In genomic region chr9:94870465-94870792, GRCh38 we compare ENCODE assay signal across 16 cellular contexts.
DNase-seq lines count a peak whose midpoint lies in the region; ATAC-seq and TF ChIP-seq lines count a peak whose summit lies in the region.
"Had no signal": no experiment of that assay in that cellular context is flagged by ENCODE, and none has a peak within 500 bp of the region (broad histone marks: within the 10 kb centered on the region; RNA-seq: fewer than 3 reads in every experiment).

No MANE protein-coding gene starts in this region.

- H3K27me3 ChIP-seq in CD4-positive, alpha-beta memory T cell (ENCODE audit: insufficient read depth, low read length): no peaks in the 10 kb centered on the region
- H3K27me3 ChIP-seq in IMR-90 (ENCODE audit: control insufficient read depth, insufficient read depth, low read length) (no peaks in the 10 kb centered on the region), esophagus muscularis mucosa (no peaks in the 10 kb centered on the region), psoas muscle (ENCODE audit: insufficient read depth in 3 of 3, low read length in 2 of 3) (no peaks in the 10 kb centered on the region)
- H3K27me3 ChIP-seq: SJSA1 had no signal

- no peaks in the 10 kb centered on the region for H3K9me3 ChIP-seq in CD4-positive, alpha-beta memory T cell (ENCODE audit: control insufficient read depth in 1 of 2, low read length in 2 of 2)
- H3K9me3 ChIP-seq in IMR-90 (ENCODE audit: control insufficient read depth, insufficient read depth, low read length) (no peaks in the 10 kb centered on the region), esophagus muscularis mucosa (no peaks in the 10 kb centered on the region), psoas muscle (no peaks in the 10 kb centered on the region)
- H3K9me3 ChIP-seq: SJSA1 had no signal

- POLR2A ChIA-PET in CD4-positive, alpha-beta memory T cell (lab: Charles Lee; ENCODE audit: partially characterized antibody): interaction anchor here (2.3 to 4.1 kb wide), 2 partner anchors 10 to 13 kb away, joined by 5 to 46 read pairs; no protein-coding TSS in a partner anchor
- POLR2A ChIA-PET in IMR-90 (lab: Charles Lee; ENCODE audit: unreplicated experiment): no interaction called here

- H3K27ac Mint-ChIP-seq in CD4-positive, alpha-beta memory T cell: peak overlapping the region; percentile 80 to 99 (median 98)

- TF ChIP-seq RAD21 in IMR-90 (IDR thresholded peaks at IDR 0.05; ENCODE audit: low read length): no peak

- ATAC-seq in IMR-90 (ENCODE audit: low read depth): no peak
- ATAC-seq in psoas muscle: peak in 3 of 4 donors; percentile 28 to 56 (median 28)
- no peak for ATAC-seq in HG03095 (IDR thresholded peaks at IDR 0.05; ENCODE audit: unreplicated experiment)
- ATAC-seq: left lobe of liver had no signal

- no peak overlapping the region for H2AK9ac ChIP-seq in IMR-90 (replicated peaks; ENCODE audit: low read depth, low read length, poor library complexity)

- H3K9me1 ChIP-seq in IMR-90 (ENCODE audit: insufficient read depth, low read length): peaks cover 6% of the 10 kb centered on the region

- H3K9ac ChIP-seq in IMR-90 (ENCODE audit: low read depth, low read length): no peak overlapping the region
- H3K9ac ChIP-seq: KMS-11 had no signal

- peak overlapping the region; percentile 91 for H2AK5ac ChIP-seq in IMR-90 (ENCODE audit: low read depth, low read length)

- intact Hi-C loops in CD4-positive, alpha-beta memory T cell (cut with micrococcal nuclease): no loop called here
- intact Hi-C loops in IMR-90 (cut with micrococcal nuclease) (no loop called here), esophagus muscularis mucosa (cut with DNase I) (no loop called here), psoas muscle (cut with DNase I) (loop anchor here in 1 of 2 donors (5.0 kb wide), 3 partner anchors 42 to 88 kb away; no protein-coding TSS in a partner anchor)

- no TSS peak for BruUV-seq in IMR-90 (replicated peaks; lab: Mats Ljungman, UMichigan)

- TF ChIP-seq EP300 in esophagus muscularis mucosa (IDR thresholded peaks at IDR 0.05): no peak

- H3K36me3 ChIP-seq in CD4-positive, alpha-beta memory T cell (ENCODE audit: insufficient read depth, low read length): no peaks in the 10 kb centered on the region
- H3K36me3 ChIP-seq in IMR-90 (ENCODE audit: control insufficient read depth, insufficient read depth, low read length) (no peaks in the 10 kb centered on the region), esophagus muscularis mucosa (no peaks in the 10 kb centered on the region), psoas muscle (ENCODE audit: insufficient read depth in 1 of 2, low read depth in 1 of 2) (no peaks in the 10 kb centered on the region)
- H3K36me3 ChIP-seq: SJSA1, WERI-Rb-1 had no signal

- no peak overlapping the region for H3K27ac ChIP-seq in CD4-positive, alpha-beta memory T cell (ENCODE audit: low read depth, low read length)
- no peak overlapping the region for H3K27ac ChIP-seq in IMR-90 (ENCODE audit: insufficient read depth, low read length)
- peak overlapping the region in 3 of 4 donors; percentile 12 to 35 (median 19) for H3K27ac ChIP-seq in esophagus muscularis mucosa (replicated peaks in 1 of 4)
- H3K27ac ChIP-seq in psoas muscle: peak overlapping the region; percentile 93
- H3K27ac ChIP-seq: KMS-11, SJSA1, WERI-Rb-1 had no signal

- H3K4me2 ChIP-seq in IMR-90 (ENCODE audit: low read depth, low read length): no peak overlapping the region

- H3K36me3 Mint-ChIP-seq in CD4-positive, alpha-beta memory T cell: peaks cover 1 to 3% of the 10 kb centered on the region in 2 donors

- no peak overlapping the region for H2BK5ac ChIP-seq in IMR-90 (ENCODE audit: low read depth, low read length, poor library complexity, severe bottlenecking)

- TF ChIP-seq POLR2A in IMR-90 (IDR thresholded peaks at IDR 0.05; ENCODE audit: low read depth, low read length): no peak
- no peak for TF ChIP-seq POLR2A in esophagus muscularis mucosa (IDR thresholded peaks at IDR 0.05; ENCODE audit: low read depth)

- CTCF ChIA-PET in CD4-positive, alpha-beta memory T cell (lab: Charles Lee; ENCODE audit: partially characterized antibody): no interaction called here
- CTCF ChIA-PET in IMR-90 (lab: Yijun Ruan, JAX): interaction anchor here (0.7 to 0.8 kb wide), 2 partner anchors 15 to 19 kb away, joined by 4 to 5 read pairs; no protein-coding TSS in a partner anchor

- H4K20me1 ChIP-seq in IMR-90 (ENCODE audit: insufficient read depth, low read length): no peaks in the 10 kb centered on the region

- H2BK15ac ChIP-seq in IMR-90 (ENCODE audit: low read depth, low read length): peak overlapping the region; percentile 83; the same call in 2 of the 3 replicates

- peak overlapping the region; percentile 37; the same call in 1 of the 2 replicates for H2BK120ac ChIP-seq in IMR-90 (ENCODE audit: low read depth, low read length)

- H3K56ac ChIP-seq in IMR-90 (ENCODE audit: extremely low read depth, insufficient read depth, low read length): no peak overlapping the region

- H2AFZ ChIP-seq in IMR-90 (replicated peaks; ENCODE audit: low read length, poor library complexity): no peak overlapping the region

- dilution Hi-C loops in IMR-90 (cut with HindIII; ENCODE audit: low sequenced_read_pairs, unreplicated experiment): no loop called here

- H2BK20ac ChIP-seq in IMR-90 (ENCODE audit: low read depth, low read length): peak overlapping the region; percentile 86

- H3K9me3 Mint-ChIP-seq in CD4-positive, alpha-beta memory T cell: no peaks in the 10 kb centered on the region

- peak overlapping the region; percentile 67 for H3K4ac ChIP-seq in IMR-90 (ENCODE audit: low read depth, low read length)

- in situ Hi-C loops in IMR-90 (cut with MboI; ENCODE audit: low sequenced_read_pairs): no loop called here

- H3K23ac ChIP-seq in IMR-90 (ENCODE audit: low read depth, low read length): no peak overlapping the region

- H4K5ac ChIP-seq in IMR-90 (ENCODE audit: low read depth, low read length): peak overlapping the region; percentile 38; the same call in 1 of the 2 replicates

- H3K4me1 ChIP-seq in CD4-positive, alpha-beta memory T cell (ENCODE audit: insufficient read depth, low read length): peaks cover 33% of the 10 kb centered on the region
- H3K4me1 ChIP-seq in IMR-90 (ENCODE audit: control insufficient read depth, insufficient read depth, low read length) (peaks cover 13% of the 10 kb centered on the region), esophagus muscularis mucosa (peaks cover 59 to 78% (median 67%) of the 10 kb centered on the region in 4 donors), psoas muscle (peaks cover 92% of the 10 kb centered on the region)

- DNase-seq in CD4-positive, alpha-beta memory T cell: no peak
- DNase-seq in IMR-90 (no peak), esophagus muscularis mucosa (ENCODE audit: extremely low spot score) (no peak), psoas muscle (no peak), putamen (ENCODE audit: low spot score) (no peak), NCI-H2107 (lab: John Stamatoyannopoulos, UW) (no peak)
- DNase-seq: COR-L47; NCI-H187 treated with DMSO at 0.1 percent for 48 hours; NCI-H774; stimulated activated CD4-positive, alpha-beta T cell treated with anti-CD3 and anti-CD28 coated beads, Interleukin-2, amount 100 ng/mL, for 24 hours; WERI-Rb-1 had no signal

- H4K91ac ChIP-seq in IMR-90 (ENCODE audit: insufficient read depth, low read depth, low read length): peak overlapping the region; percentile 71

- H3K4me3 ChIP-seq in CD4-positive, alpha-beta memory T cell (ENCODE audit: low read length in 2 of 2): peak overlapping the region in 1 of 2 donors; percentile 2
- no peak overlapping the region for H3K4me3 ChIP-seq in IMR-90 (ENCODE audit: insufficient read depth, low read depth, low read length)
- no peak overlapping the region for H3K4me3 ChIP-seq in esophagus muscularis mucosa
- H3K4me3 ChIP-seq in psoas muscle: no peak overlapping the region
- H3K4me3 ChIP-seq: SJSA1 had no signal

- H3K4me1 Mint-ChIP-seq in CD4-positive, alpha-beta memory T cell: peaks cover 21 to 42% (median 33%) of the 10 kb centered on the region in 4 donors

- peak overlapping the region in 1 of 2 experiments; percentile 49; a peak in 1 of 4 replicates for H4K8ac ChIP-seq in IMR-90 (ENCODE audit: low read depth in 2 of 2, low read length in 2 of 2)

- H3K14ac ChIP-seq in IMR-90 (replicated peaks; ENCODE audit: low read depth, low read length): peak overlapping the region; percentile 50

- no peaks in the 10 kb centered on the region for H3K27me3 Mint-ChIP-seq in CD4-positive, alpha-beta memory T cell

- TF ChIP-seq CTCF in IMR-90 (conservative IDR thresholded peaks at IDR 0.05; ENCODE audit: low read depth, low read length): no peak
- no peak for TF ChIP-seq CTCF in esophagus muscularis mucosa (IDR thresholded peaks at IDR 0.05)
- TF ChIP-seq CTCF in psoas muscle (IDR thresholded peaks at IDR 0.05): no peak

- H3K18ac ChIP-seq in IMR-90 (ENCODE audit: low read depth, low read length): peak overlapping the region; percentile 34; the same call in 1 of the 2 replicates

- peaks cover 11 to 25% of the 10 kb centered on the region in 2 experiments for H3K79me1 ChIP-seq in IMR-90 (ENCODE audit: low read depth in 1 of 2, low read length in 2 of 2)

- 100% methylated on average over 3 of the region's 3 CpGs; no CpG with 5 or more reads in 1 of the 2 experiments for WGBS in IMR-90 (ENCODE audit: extremely low coverage in 2 of 2, insufficient read length in 1 of 2), 2 experiments
- WGBS in esophagus muscularis mucosa: 98% methylated on average over 3 of the region's 3 CpGs
- WGBS in psoas muscle, 3 donors: 63 to 87% (median 78%) methylated on average over 3 of the region's 3 CpGs

- H3K4me3 Mint-ChIP-seq in CD4-positive, alpha-beta memory T cell: peak overlapping the region in 7 of 8 donors; percentile 0 to 91 (median 83)
- H3K4me3 Mint-ChIP-seq: brain had no signal

TF ChIP-seq in IMR-90, 13 proteins besides CTCF, POLR2A, EP300 and RAD21 (continues in another document):
- TF ChIP-seq RCOR1 (IDR thresholded peaks at IDR 0.05; ENCODE audit: insufficient replicate concordance, low read length) (no peak), BHLHE40 (IDR thresholded peaks at IDR 0.05; ENCODE audit: low read depth, low read length) (no peak), NFE2L2 (IDR thresholded peaks at IDR 0.05; ENCODE audit: low read depth, low read length) (no peak), CHD1 (IDR thresholded peaks at IDR 0.05; ENCODE audit: low read depth, low read length) (no peak), SMC3 (IDR thresholded peaks at IDR 0.05; ENCODE audit: low read depth, low read length) (no peak), FOS (IDR thresholded peaks at IDR 0.05; ENCODE audit: low read depth, low read length) (no peak), ELK1 (IDR thresholded peaks at IDR 0.05; ENCODE audit: borderline replicate concordance, low read depth, low read length) (no peak), CEBPB (IDR thresholded peaks at IDR 0.05; ENCODE audit: low read depth, low read length) (no peak)

Comparison
In these comparisons a context has a peak if more than half of its experiments do, and no peak if none do; other contexts are left out.
1. H3K27ac ChIP-seq: peak in esophagus muscularis mucosa (3 of 4) and psoas muscle (single experiment); none in CD4-positive, alpha-beta memory T cell (single experiment) and IMR-90 (single experiment).
2. ATAC-seq: peak in psoas muscle (3 of 4); none in IMR-90 (single experiment) and HG03095 (single experiment).